Comparison of ENCODE assay signal across 19 cellular contexts in genomic region chr17:82090549-82091263, GRCh38.
"Had no signal": no experiment of that assay in that cellular context is flagged by ENCODE, and none has a peak within 500 bp of the region (broad histone marks: within the 10 kb centered on the region; RNA-seq: fewer than 3 reads in every experiment).

No MANE protein-coding gene starts in this region.

- H3K4me3 Mint-ChIP-seq: activated CD4-positive, alpha-beta T cell treated with anti-CD3 and anti-CD28 coated beads, Interleukin-2, amount 10 ng/mL, durations not matched to agents 7 days and 5 days; activated naive CD8-positive, alpha-beta T cell treated with anti-CD3 and anti-CD28 coated beads for 36 hours; activated T-helper 1 cell treated with anti-CD3 and anti-CD28 coated beads, Interleukin-12 subunit alpha, Interleukin-12 subunit beta, Interleukin-2, Interleukin-4 antibody, amounts not matched to agents 30 ng/mL and 10 ng/mL and 1 ng/mL, durations not matched to agents 14 hours and 24 hours and 36 hours; immature natural killer cell; neural progenitor cell; stimulated activated naive B cell treated with anti-CD40 and anti-IgM and Interleukin-4, amounts not matched to agents 10 μg/mL and 1 μg/mL and 100 μg/mL, for 72 hours; T-helper 17 cell had no signal

- H3K4me3 ChIP-seq: lower lobe of right lung, neural progenitor cell, ovary, sigmoid colon, spleen, thyroid gland, uterus had no signal

- H3K36me3 Mint-ChIP-seq: immature natural killer cell had no signal

- H3K9me3 Mint-ChIP-seq: activated CD4-positive, alpha-beta T cell treated with anti-CD3 and anti-CD28 coated beads, Interleukin-2, amount 10 ng/mL, durations not matched to agents 7 days and 5 days; activated naive CD8-positive, alpha-beta T cell treated with anti-CD3 and anti-CD28 coated beads for 36 hours; activated T-helper 1 cell treated with anti-CD3 and anti-CD28 coated beads, Interleukin-12 subunit alpha, Interleukin-12 subunit beta, Interleukin-2, Interleukin-4 antibody, amounts not matched to agents 30 ng/mL and 10 ng/mL and 1 ng/mL, durations not matched to agents 14 hours and 24 hours and 36 hours; immature natural killer cell; neural progenitor cell; stimulated activated naive B cell treated with anti-CD40 and anti-IgM and Interleukin-4, amounts not matched to agents 10 μg/mL and 1 μg/mL and 100 μg/mL, for 72 hours had no signal

- H3K27ac Mint-ChIP-seq: activated CD4-positive, alpha-beta T cell treated with anti-CD3 and anti-CD28 coated beads, Interleukin-2, amount 10 ng/mL, durations not matched to agents 7 days and 5 days; activated naive CD8-positive, alpha-beta T cell treated with anti-CD3 and anti-CD28 coated beads for 36 hours; activated T-helper 1 cell treated with anti-CD3 and anti-CD28 coated beads, Interleukin-12 subunit alpha, Interleukin-12 subunit beta, Interleukin-2, Interleukin-4 antibody, amounts not matched to agents 30 ng/mL and 10 ng/mL and 1 ng/mL, durations not matched to agents 14 hours and 24 hours and 36 hours; immature natural killer cell; neural progenitor cell; stimulated activated naive B cell treated with anti-CD40 and anti-IgM and Interleukin-4, amounts not matched to agents 10 μg/mL and 1 μg/mL and 100 μg/mL, for 72 hours; T-helper 17 cell had no signal

- H3K4me2 ChIP-seq: neural progenitor cell had no signal

- H3K4me1 ChIP-seq: thyroid gland, uterus had no signal

- H2AFZ ChIP-seq: neural progenitor cell had no signal

- H3K36me3 ChIP-seq: neural progenitor cell, ovary, uterus had no signal

- H3K9ac ChIP-seq: neural progenitor cell had no signal

- H3K9me3 ChIP-seq: lower lobe of right lung, ovary, sigmoid colon, spleen, thyroid gland, uterus had no signal

- H3K4me1 Mint-ChIP-seq: activated CD4-positive, alpha-beta T cell treated with anti-CD3 and anti-CD28 coated beads, Interleukin-2, amount 10 ng/mL, durations not matched to agents 7 days and 5 days; activated naive CD8-positive, alpha-beta T cell treated with anti-CD3 and anti-CD28 coated beads for 36 hours; immature natural killer cell; neural progenitor cell had no signal

- FAIRE-seq: frontal cortex, TTC549 had no signal

- H3K27me3 Mint-ChIP-seq: activated CD4-positive, alpha-beta T cell treated with anti-CD3 and anti-CD28 coated beads, Interleukin-2, amount 10 ng/mL, durations not matched to agents 7 days and 5 days; activated naive CD8-positive, alpha-beta T cell treated with anti-CD3 and anti-CD28 coated beads for 36 hours; stimulated activated naive B cell treated with anti-CD40 and anti-IgM and Interleukin-4, amounts not matched to agents 10 μg/mL and 1 μg/mL and 100 μg/mL, for 72 hours; T-helper 17 cell had no signal

- H3K27ac ChIP-seq: lower lobe of right lung, neural progenitor cell, ovary, sigmoid colon, spleen, thyroid gland, uterus had no signal

- H3K27me3 ChIP-seq: neural progenitor cell, ovary, sigmoid colon, spleen, thyroid gland, uterus had no signal

- DNase-seq: activated CD4-positive, alpha-beta T cell treated with anti-CD3 and anti-CD28 coated beads, Interleukin-2, amount 10 ng/mL, durations not matched to agents 7 days and 5 days; activated CD8-positive, alpha-beta memory T cell treated with anti-CD3 and anti-CD28 coated beads, Interleukin-2, amount 50 U/mL, for 48 hours; activated naive CD8-positive, alpha-beta T cell treated with anti-CD3 and anti-CD28 coated beads for 36 hours; anterior cingulate cortex; cortex of kidney; effector CD8-positive, alpha-beta T cell; immature natural killer cell; lower lobe of right lung; sigmoid colon; spleen; stimulated activated naive B cell treated with anti-CD40 and anti-IgM and Interleukin-4, amounts not matched to agents 10 μg/mL and 1 μg/mL and 100 μg/mL, for 72 hours; T-helper 17 cell; thyroid gland; uterus had no signal
